In the genomic region with DNA sequence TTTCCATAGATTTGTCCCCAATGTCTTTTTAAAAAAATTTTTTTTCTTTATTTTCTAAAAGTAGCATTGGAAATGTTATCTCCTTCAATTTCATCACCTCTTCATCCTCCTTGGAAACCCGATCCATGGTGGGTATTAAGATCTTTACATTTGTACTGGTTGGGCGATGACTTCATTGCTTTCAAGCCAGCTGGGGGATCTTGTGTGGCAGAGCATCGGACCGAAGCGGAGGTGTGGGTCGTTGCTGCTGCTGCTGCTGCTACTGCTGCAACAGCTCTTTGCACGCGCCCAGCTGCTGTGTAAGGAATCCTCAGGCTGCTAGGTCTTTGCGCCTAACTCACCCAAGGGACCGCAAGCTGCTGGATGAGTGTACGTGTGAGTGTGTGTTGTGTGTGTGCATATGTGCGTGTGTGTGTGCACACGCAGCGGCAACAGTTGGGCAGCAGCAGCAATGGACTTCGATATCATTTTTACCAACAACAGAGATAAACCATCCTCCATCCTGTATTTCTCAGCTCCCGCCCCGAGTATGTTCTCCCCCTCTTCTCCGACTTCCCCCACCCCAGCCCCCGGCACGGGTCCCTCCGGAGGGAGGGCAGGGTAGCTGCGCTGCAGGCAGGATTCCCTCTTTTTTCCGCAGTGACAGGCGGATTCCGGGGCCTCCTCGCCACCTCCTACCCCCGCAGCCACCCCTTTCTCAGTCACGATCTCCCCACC, we compare ENCODE assay signal across 8 cellular contexts.
DNase-seq lines count a peak whose midpoint lies in the region; TF ChIP-seq lines count a peak whose summit lies in the region.

No MANE protein-coding gene starts in this region.

- peak; percentile 62 to 84 (median 80) for DNase-seq in NCI-H1417 (lab: John Stamatoyannopoulos, UW)
- DNase-seq in NCI-H1417 treated with DMSO at 0.1 percent for 48 hours (lab: John Stamatoyannopoulos, UW): no peak
- DNase-seq in HK-2 (ENCODE audit: unreplicated experiment): peak; percentile 45
- no peak for DNase-seq in SK-N-MC (ENCODE audit: low read depth, low spot score)
- DNase-seq in brain microvascular endothelial cell: peak; percentile 26
- peak; percentile 14 for DNase-seq in iPS-NIHi11 (ENCODE audit: low spot score)
- DNase-seq in NCI-H2196 treated with DMSO at 0.1 percent for 48 hours (lab: John Stamatoyannopoulos, UW; ENCODE audit: unreplicated experiment): no peak

- in situ Hi-C loops in brain microvascular endothelial cell (cut with HindIII; ENCODE audit: low pct_ligation_motif_present, low sequenced_read_pairs): no loop called here

- H3K9ac ChIP-seq in SK-N-MC (ENCODE audit: insufficient read length): peak overlapping the region; percentile 20

- H3K36me3 ChIP-seq in SK-N-MC (ENCODE audit: insufficient read depth, low read length): no peaks in the 10 kb centered on the region
- no peaks in the 10 kb centered on the region for H3K36me3 ChIP-seq in brain microvascular endothelial cell (replicated peaks)

- H3K27me3 ChIP-seq in brain microvascular endothelial cell (replicated peaks): no peaks in the 10 kb centered on the region

- H3K27ac ChIP-seq in SK-N-MC: no peak overlapping the region
- H3K27ac ChIP-seq in brain microvascular endothelial cell: no peak overlapping the region
- H3K27ac ChIP-seq in skin epidermis: peak overlapping the region in 10 of 21 experiments; percentile 18 to 58 (median 42)

- no peaks in the 10 kb centered on the region for H3K9me3 ChIP-seq in SK-N-MC (ENCODE audit: low read depth, low read length)

- H3K4me3 ChIP-seq in SK-N-MC (peak overlapping the region; percentile 82), brain microvascular endothelial cell (ENCODE audit: low read depth, low read length) (peak overlapping the region; percentile 60), skin epidermis (peak overlapping the region; percentile 52 to 81 (median 74))

- no peak for TF ChIP-seq CTCF in brain microvascular endothelial cell (IDR thresholded peaks at IDR 0.05; ENCODE audit: low read depth, low read length, missing control alignments)

Comparison
In these comparisons a context has a peak if more than half of its experiments do, and no peak if none do; other contexts are left out.
1. DNase-seq: peak in NCI-H1417 (3 of 3), HK-2 (single experiment), brain microvascular endothelial cell (single experiment) and iPS-NIHi11 (single experiment); none in NCI-H1417 treated with DMSO at 0.1 percent for 48 hours (single experiment), SK-N-MC (single experiment) and NCI-H2196 treated with DMSO at 0.1 percent for 48 hours (single experiment).
2. Peak in every context shown above with its lines, with median percentiles within 50 percentile points of each other: H3K4me3 ChIP-seq.